In the genomic region with DNA sequence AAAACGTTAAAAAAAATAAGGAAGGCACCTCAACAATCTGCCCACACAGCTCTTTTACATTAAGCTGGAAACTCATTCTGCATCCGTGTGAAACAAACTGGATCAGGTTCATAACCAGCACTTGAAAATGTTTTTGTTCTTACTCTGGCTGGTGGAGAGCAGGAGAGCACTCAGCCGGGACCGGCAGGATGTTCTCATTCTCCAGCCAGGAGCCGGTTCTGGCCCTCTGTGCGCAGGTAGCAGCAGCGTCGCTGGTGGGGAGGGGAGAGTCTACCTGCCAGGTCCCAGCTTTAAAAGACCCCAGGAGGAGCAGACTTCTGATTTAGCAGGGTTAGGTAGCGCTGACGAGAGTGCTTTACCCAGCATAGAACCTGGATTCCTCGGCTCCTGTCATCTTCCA, we compare ENCODE assay signal across 15 cellular contexts.
A peak's percentile ranks its signal among the peaks of the same experiment; 100 is the strongest.
DNase-seq lines count a peak whose midpoint lies in the region; ATAC-seq and TF ChIP-seq lines count a peak whose summit lies in the region.
"Had no signal": no experiment of that assay in that cellular context is flagged by ENCODE, and none has a peak within 500 bp of the region (broad histone marks: within the 10 kb centered on the region; RNA-seq: fewer than 3 reads in every experiment).

No MANE protein-coding gene starts in this region.

- no peak overlapping the region for H3K27ac ChIP-seq in lower lobe of right lung

- H3K4me3 Mint-ChIP-seq in type B pancreatic cell = no peak overlapping the region

- no peaks in the 10 kb centered on the region for H3K4me1 Mint-ChIP-seq in type B pancreatic cell (ENCODE audit: unreplicated experiment)

- H3K27me3 ChIP-seq in lower lobe of right lung (ENCODE audit: low read depth) = no peaks in the 10 kb centered on the region

- H3K4me1 ChIP-seq in lower lobe of right lung = no peaks in the 10 kb centered on the region
- H3K4me1 ChIP-seq: Caco-2, HAP-1 had no signal

- no peaks in the 10 kb centered on the region for H3K36me3 ChIP-seq in lower lobe of right lung
- H3K36me3 ChIP-seq: HAP-1 had no signal

- DNase-seq in NCI-H2029 treated with DMSO at 0.1 percent for 48 hours (lab: John Stamatoyannopoulos, UW) = peak; percentile 15
- peak; percentile 54 for DNase-seq in NCI-H345 (lab: John Stamatoyannopoulos, UW)
- DNase-seq in lower lobe of right lung = no peak
- DNase-seq in NCI-H2171 treated with DMSO at 0.1 percent for 48 hours (lab: John Stamatoyannopoulos, UW) = no peak
- DNase-seq in omental fat pad (ENCODE audit: low spot score) = no peak
- DNase-seq in activated naive CD4-positive, alpha-beta T cell treated with anti-CD3 and anti-CD28 coated beads, Interleukin-2, amount 50 U/mL, for 72 hours (ENCODE audit: low spot score in 2 of 2) = no peak
- DNase-seq in type B pancreatic cell (ENCODE audit: extremely low spot score, unreplicated experiment) = no peak
- DNase-seq: Caco-2, DMS53, MM.1S, NCI-H1105 treated with DMSO at 0.1 percent for 48 hours, NCI-H187, NCI-H446 treated with DMSO at 0.1 percent for 48 hours had no signal

- no peaks in the 10 kb centered on the region for H3K36me3 Mint-ChIP-seq in activated naive CD4-positive, alpha-beta T cell treated with anti-CD3 and anti-CD28 coated beads, Interleukin-2, amount 50 U/mL, for 72 hours
- H3K36me3 Mint-ChIP-seq in type B pancreatic cell = no peaks in the 10 kb centered on the region

- no peak overlapping the region for H3K4me3 ChIP-seq in lower lobe of right lung
- H3K4me3 ChIP-seq: HAP-1 had no signal

- no peak for TF ChIP-seq CTCF in lower lobe of right lung (IDR thresholded peaks at IDR 0.05)
- TF ChIP-seq CTCF in omental fat pad (IDR thresholded peaks at IDR 0.05) = no peak
- no peak for TF ChIP-seq CTCF in type B pancreatic cell (conservative IDR thresholded peaks at IDR 0.05)

- ATAC-seq in lower lobe of right lung = peak; percentile 84 to 86
- ATAC-seq in omental fat pad (ENCODE audit: low FRiP score) = no peak
- ATAC-seq in activated naive CD4-positive, alpha-beta T cell treated with anti-CD3 and anti-CD28 coated beads, Interleukin-2, amount 50 U/mL, for 72 hours = no peak
- ATAC-seq: Panc1 had no signal

- H3K9me3 Mint-ChIP-seq in activated naive CD4-positive, alpha-beta T cell treated with anti-CD3 and anti-CD28 coated beads, Interleukin-2, amount 50 U/mL, for 72 hours = no peaks in the 10 kb centered on the region
- no peaks in the 10 kb centered on the region for H3K9me3 Mint-ChIP-seq in type B pancreatic cell

- peaks cover 31% of the 10 kb centered on the region for H3K27me3 Mint-ChIP-seq in type B pancreatic cell

- no peaks in the 10 kb centered on the region for H3K9me3 ChIP-seq in lower lobe of right lung
- H3K9me3 ChIP-seq: Caco-2, HAP-1 had no signal

- intact Hi-C loops in lower lobe of right lung (cut with DNase I) = no loop called here

- no peak overlapping the region for H3K27ac Mint-ChIP-seq in activated naive CD4-positive, alpha-beta T cell treated with anti-CD3 and anti-CD28 coated beads, Interleukin-2, amount 50 U/mL, for 72 hours
- H3K27ac Mint-ChIP-seq in type B pancreatic cell = no peak overlapping the region

Comparison
In these comparisons a context has a peak if more than half of its experiments do, and no peak if none do; other contexts are left out.
1. DNase-seq: peak in NCI-H2029 treated with DMSO at 0.1 percent for 48 hours (single experiment) and NCI-H345 (single experiment); none in lower lobe of right lung (single experiment), NCI-H2171 treated with DMSO at 0.1 percent for 48 hours (single experiment), omental fat pad (single experiment), activated naive CD4-positive, alpha-beta T cell treated with anti-CD3 and anti-CD28 coated beads, Interleukin-2, amount 50 U/mL, for 72 hours (0 of 2) and type B pancreatic cell (single experiment).
2. ATAC-seq: peak in lower lobe of right lung (2 of 2); none in omental fat pad (single experiment) and activated naive CD4-positive, alpha-beta T cell treated with anti-CD3 and anti-CD28 coated beads, Interleukin-2, amount 50 U/mL, for 72 hours (0 of 2).